32 cellular contexts compared by ENCODE assay signal in genomic region chr2:18342901-18343300, GRCh38.
"Had no signal": no experiment of that assay in that cellular context is flagged by ENCODE, and none has a peak within 500 bp of the region (broad histone marks: within the 10 kb centered on the region; RNA-seq: fewer than 3 reads in every experiment).

No MANE protein-coding gene starts in this region.

- H3K4me1 ChIP-seq: adrenal gland, body of pancreas, breast epithelium had no signal

- DNase-seq: activated effector memory CD4-positive, alpha-beta T cell treated with anti-CD3 and anti-CD28 coated beads, Interleukin-2, amount 50 U/mL, for 16 hours; activated effector memory CD4-positive, alpha-beta T cell treated with Interleukin-2 at 50 U/mL for 16 hours; activated gamma-delta T cell; activated gamma-delta T cell treated with Interleukin-2 at 50 U/mL for 16 hours; activated naive CD4-positive, alpha-beta T cell; activated naive CD4-positive, alpha-beta T cell treated with anti-CD3 and anti-CD28 coated beads for 36 hours; activated naive CD4-positive, alpha-beta T cell treated with anti-CD3 and anti-CD28 coated beads, Interleukin-2, amount 10 ng/mL, durations not matched to agents 7 days and 5 days; activated naive CD4-positive, alpha-beta T cell treated with anti-CD3 and anti-CD28 coated beads, Interleukin-2, amount 50 U/mL, for 16 hours; activated naive CD4-positive, alpha-beta T cell treated with Interleukin-2 at 50 U/mL for 16 hours; activated naive CD8-positive, alpha-beta T cell treated with anti-CD3 and anti-CD28 coated beads for 36 hours; activated naive CD8-positive, alpha-beta T cell treated with anti-CD3 and anti-CD28 coated beads, Interleukin-2, amount 10 ng/mL, durations not matched to agents 7 days and 5 days; activated naive CD8-positive, alpha-beta T cell treated with anti-CD3 and anti-CD28 coated beads, Interleukin-2, amount 50 U/mL, for 24 hours; activated T-cell treated with anti-CD3 and anti-CD28 coated beads, Interleukin-2, amount 50 U/mL, for 1 hour; activated T-cell treated with anti-CD3 and anti-CD28 coated beads, Interleukin-2, amount 50 U/mL, for 24 hours; activated T-cell treated with anti-CD3 and anti-CD28 coated beads, Interleukin-2, amount 50 U/mL, for 4 hours; activated T-cell treated with anti-CD3 and anti-CD28 coated beads, Interleukin-2, amount 50 U/mL, for 48 hours; activated T-cell treated with anti-CD3 and anti-CD28 coated beads, Interleukin-2, amount 50 U/mL, for 72 hours; adrenal gland; amniotic stem cell; amygdala; anterior cingulate cortex; aorta; body of pancreas; brain microvascular endothelial cell; caudate nucleus; central memory CD4-positive, alpha-beta T cell; cerebellar nuclear complex had no signal

- H3K9me3 ChIP-seq: adrenal gland, ascending aorta, body of pancreas, breast epithelium had no signal

- H3K36me3 ChIP-seq: adrenal gland, ascending aorta, brain microvascular endothelial cell, breast epithelium, cardiac muscle cell had no signal

- ATAC-seq: activated naive CD4-positive, alpha-beta T cell treated with anti-CD3 and anti-CD28 coated beads, Interleukin-2, amount 50 U/mL, for 72 hours; activated naive CD8-positive, alpha-beta T cell treated with anti-CD3 and anti-CD28 coated beads, Interleukin-2, amount 50 U/mL, for 24 hours; activated T-cell treated with anti-CD3 and anti-CD28 coated beads, Interleukin-2, amount 50 U/mL, for 4 hours; activated T-cell treated with anti-CD3 and anti-CD28 coated beads, Interleukin-2, amount 50 U/mL, for 72 hours; activated T-helper 17 cell treated with anti-CD3 and anti-CD28 coated beads, Interleukin-2, amount 50 U/mL, for 72 hours; body of pancreas had no signal

- H3K27ac ChIP-seq: adrenal gland, ascending aorta, body of pancreas, brain microvascular endothelial cell, breast epithelium, cardiac muscle cell had no signal

- H3K27me3 ChIP-seq: adrenal gland, ascending aorta, body of pancreas, brain microvascular endothelial cell, breast epithelium, cardiac muscle cell had no signal

- H3K4me3 ChIP-seq: adrenal gland, ascending aorta, body of pancreas, breast epithelium, cardiac muscle cell had no signal
